In the genomic region with DNA sequence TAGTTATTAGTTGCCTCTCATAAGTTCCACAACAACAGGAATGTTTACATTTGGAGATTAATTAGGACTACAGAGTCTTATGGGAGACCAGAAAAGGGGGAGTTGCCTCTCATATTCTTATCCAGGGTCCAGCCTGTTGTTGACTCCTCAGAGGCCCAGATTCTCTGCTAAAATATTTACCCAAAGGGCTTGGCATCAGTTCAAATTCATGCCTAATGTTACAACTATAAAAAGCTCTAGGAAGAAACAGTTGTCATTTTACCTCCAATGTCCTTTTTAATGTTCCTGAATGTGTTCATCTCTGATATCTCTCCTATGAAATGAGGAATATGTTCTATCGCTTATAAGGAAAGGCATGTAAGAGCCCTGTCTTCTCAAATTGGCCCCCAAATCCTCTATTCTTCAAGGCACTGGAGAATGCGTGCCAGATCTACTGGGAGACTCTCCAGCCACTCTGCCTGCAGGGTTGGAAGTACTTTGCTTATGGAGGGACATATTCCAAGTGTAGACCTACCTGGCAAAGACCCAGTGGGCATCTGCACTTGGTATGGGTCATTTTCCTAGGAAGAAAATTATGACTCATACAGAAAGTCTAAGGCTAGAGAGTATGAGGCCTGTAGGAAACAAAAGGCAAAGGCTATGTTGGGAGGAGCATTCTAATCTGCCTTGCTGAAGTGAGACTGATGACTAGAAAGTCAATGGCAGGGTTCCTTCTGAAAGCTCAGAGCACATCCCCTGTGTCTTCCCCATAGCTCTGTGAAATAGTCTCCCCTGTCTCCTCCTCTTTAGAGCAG, we compare ENCODE assay signal across 14 cellular contexts.
DNase-seq lines count a peak whose midpoint lies in the region; ATAC-seq lines count a peak whose summit lies in the region.
"Had no signal": no experiment of that assay in that cellular context is flagged by ENCODE, and none has a peak within 500 bp of the region (broad histone marks: within the 10 kb centered on the region; RNA-seq: fewer than 3 reads in every experiment).

No MANE protein-coding gene starts in this region.

- intact Hi-C loops in activated CD4-positive, alpha-beta T cell treated with anti-CD3 and anti-CD28 coated beads, Interleukin-2, amount 10 ng/mL, durations not matched to agents 24 days and 14 days (cut with micrococcal nuclease), result no loop called here
- intact Hi-C loops in dendritic cell treated with granulocyte-macrophage colony-stimulating factor and Interleukin-4, amounts not matched to agents 40 ng/mL and 50 ng/mL, for 4 days (cut with micrococcal nuclease), result loop anchor here (5.0 kb wide), 1 partner anchor 276 kb away; a partner anchor contains a TSS

- peaks cover 34% of the 10 kb centered on the region for H3K4me1 Mint-ChIP-seq in activated CD4-positive, alpha-beta T cell treated with anti-CD3 and anti-CD28 coated beads, Interleukin-2, amount 10 ng/mL, durations not matched to agents 24 days and 14 days
- peaks cover 33% of the 10 kb centered on the region for H3K4me1 Mint-ChIP-seq in dendritic cell treated with granulocyte-macrophage colony-stimulating factor and Interleukin-4, amounts not matched to agents 40 ng/mL and 50 ng/mL, for 4 days (ENCODE audit: low read depth)
- peaks cover 28% of the 10 kb centered on the region for H3K4me1 Mint-ChIP-seq in stimulated activated effector memory CD8-positive, alpha-beta T cell treated with anti-CD3 and anti-CD28 coated beads, Interleukin-12 subunit alpha, Interleukin-12 subunit beta, amount 100 ng/mL, for 72 hours
- H3K4me1 Mint-ChIP-seq: GM23338 had no signal

- H3K9me3 Mint-ChIP-seq in activated CD4-positive, alpha-beta T cell treated with anti-CD3 and anti-CD28 coated beads, Interleukin-2, amount 10 ng/mL, durations not matched to agents 24 days and 14 days, result peaks cover 27% of the 10 kb centered on the region
- H3K9me3 Mint-ChIP-seq in dendritic cell treated with granulocyte-macrophage colony-stimulating factor and Interleukin-4, amounts not matched to agents 40 ng/mL and 50 ng/mL, for 4 days, result no peaks in the 10 kb centered on the region
- peaks cover 3% of the 10 kb centered on the region for H3K9me3 Mint-ChIP-seq in stimulated activated effector memory CD8-positive, alpha-beta T cell treated with anti-CD3 and anti-CD28 coated beads, Interleukin-12 subunit alpha, Interleukin-12 subunit beta, amount 100 ng/mL, for 72 hours

- H3K27me3 Mint-ChIP-seq in activated CD4-positive, alpha-beta T cell treated with anti-CD3 and anti-CD28 coated beads, Interleukin-2, amount 10 ng/mL, durations not matched to agents 24 days and 14 days, result peaks cover 16% of the 10 kb centered on the region
- peaks cover 2% of the 10 kb centered on the region for H3K27me3 Mint-ChIP-seq in dendritic cell treated with granulocyte-macrophage colony-stimulating factor and Interleukin-4, amounts not matched to agents 40 ng/mL and 50 ng/mL, for 4 days

- no peak for ATAC-seq in stimulated activated effector memory CD8-positive, alpha-beta T cell treated with anti-CD3 and anti-CD28 coated beads, Interleukin-12 subunit alpha, Interleukin-12 subunit beta, amount 100 ng/mL, for 72 hours
- no peak for ATAC-seq in HG03571 (IDR thresholded peaks at IDR 0.05; ENCODE audit: unreplicated experiment)
- ATAC-seq: foreskin keratinocyte, GM23338 had no signal

- H3K27ac Mint-ChIP-seq in activated CD4-positive, alpha-beta T cell treated with anti-CD3 and anti-CD28 coated beads, Interleukin-2, amount 10 ng/mL, durations not matched to agents 24 days and 14 days, result peak overlapping the region; percentile 68
- peak overlapping the region; percentile 34 for H3K27ac Mint-ChIP-seq in dendritic cell treated with granulocyte-macrophage colony-stimulating factor and Interleukin-4, amounts not matched to agents 40 ng/mL and 50 ng/mL, for 4 days
- peak overlapping the region; percentile 95 for H3K27ac Mint-ChIP-seq in stimulated activated effector memory CD8-positive, alpha-beta T cell treated with anti-CD3 and anti-CD28 coated beads, Interleukin-12 subunit alpha, Interleukin-12 subunit beta, amount 100 ng/mL, for 72 hours
- H3K27ac Mint-ChIP-seq: GM23338 had no signal

- peak; percentile 53 for DNase-seq in activated CD4-positive, alpha-beta T cell treated with anti-CD3 and anti-CD28 coated beads, Interleukin-2, amount 10 ng/mL, durations not matched to agents 24 days and 14 days
- no peak for DNase-seq in activated CD4-positive, alpha-beta T cell treated with anti-CD3 and anti-CD28 coated beads, Interleukin-2, amount 50 U/mL, for 4 hours
- DNase-seq in NCI-H446 treated with DMSO at 0.1 percent for 48 hours (lab: John Stamatoyannopoulos, UW) (peak; percentile 76), NCI-H1417 treated with DMSO at 0.1 percent for 48 hours (lab: John Stamatoyannopoulos, UW) (no peak), HuH-7.5 (ENCODE audit: low spot score) (no peak)
- no peak for DNase-seq in stimulated activated effector memory CD8-positive, alpha-beta T cell treated with anti-CD3 and anti-CD28 coated beads, Interleukin-12 subunit alpha, Interleukin-12 subunit beta, amount 100 ng/mL, for 72 hours (ENCODE audit: low spot score in 2 of 2)
- DNase-seq: adrenal gland; NCI-H1105 treated with DMSO at 0.1 percent for 48 hours; sigmoid colon; stimulated activated CD4-positive, alpha-beta T cell treated with anti-CD3 and anti-CD28 coated beads, Interleukin-4, amount 100 ng/mL, for 24 hours had no signal

- peaks cover 13% of the 10 kb centered on the region for H3K36me3 Mint-ChIP-seq in activated CD4-positive, alpha-beta T cell treated with anti-CD3 and anti-CD28 coated beads, Interleukin-2, amount 10 ng/mL, durations not matched to agents 24 days and 14 days (ENCODE audit: low read depth)
- H3K36me3 Mint-ChIP-seq in dendritic cell treated with granulocyte-macrophage colony-stimulating factor and Interleukin-4, amounts not matched to agents 40 ng/mL and 50 ng/mL, for 4 days (ENCODE audit: low read depth), result no peaks in the 10 kb centered on the region
- no peaks in the 10 kb centered on the region for H3K36me3 Mint-ChIP-seq in stimulated activated effector memory CD8-positive, alpha-beta T cell treated with anti-CD3 and anti-CD28 coated beads, Interleukin-12 subunit alpha, Interleukin-12 subunit beta, amount 100 ng/mL, for 72 hours

- no peak overlapping the region for H3K4me3 Mint-ChIP-seq in activated CD4-positive, alpha-beta T cell treated with anti-CD3 and anti-CD28 coated beads, Interleukin-2, amount 10 ng/mL, durations not matched to agents 24 days and 14 days
- H3K4me3 Mint-ChIP-seq in dendritic cell treated with granulocyte-macrophage colony-stimulating factor and Interleukin-4, amounts not matched to agents 40 ng/mL and 50 ng/mL, for 4 days, result no peak overlapping the region
- H3K4me3 Mint-ChIP-seq in stimulated activated effector memory CD8-positive, alpha-beta T cell treated with anti-CD3 and anti-CD28 coated beads, Interleukin-12 subunit alpha, Interleukin-12 subunit beta, amount 100 ng/mL, for 72 hours, result peak overlapping the region; percentile 54
- H3K4me3 Mint-ChIP-seq: GM23338 had no signal

Comparison
In these comparisons a context has a peak if more than half of its experiments do, and no peak if none do; other contexts are left out.
1. DNase-seq: peak in activated CD4-positive, alpha-beta T cell treated with anti-CD3 and anti-CD28 coated beads, Interleukin-2, amount 10 ng/mL, durations not matched to agents 24 days and 14 days (single experiment) and NCI-H446 treated with DMSO at 0.1 percent for 48 hours (single experiment); none in activated CD4-positive, alpha-beta T cell treated with anti-CD3 and anti-CD28 coated beads, Interleukin-2, amount 50 U/mL, for 4 hours (0 of 2), stimulated activated effector memory CD8-positive, alpha-beta T cell treated with anti-CD3 and anti-CD28 coated beads, Interleukin-12 subunit alpha, Interleukin-12 subunit beta, amount 100 ng/mL, for 72 hours (0 of 2), NCI-H1417 treated with DMSO at 0.1 percent for 48 hours (single experiment) and HuH-7.5 (single experiment).
2. H3K27ac Mint-ChIP-seq: peak in every context shown above with its lines; median percentile 95 in stimulated activated effector memory CD8-positive, alpha-beta T cell treated with anti-CD3 and anti-CD28 coated beads, Interleukin-12 subunit alpha, Interleukin-12 subunit beta, amount 100 ng/mL, for 72 hours; 68 in activated CD4-positive, alpha-beta T cell treated with anti-CD3 and anti-CD28 coated beads, Interleukin-2, amount 10 ng/mL, durations not matched to agents 24 days and 14 days; 34 in dendritic cell treated with granulocyte-macrophage colony-stimulating factor and Interleukin-4, amounts not matched to agents 40 ng/mL and 50 ng/mL, for 4 days.